In the genomic region with DNA sequence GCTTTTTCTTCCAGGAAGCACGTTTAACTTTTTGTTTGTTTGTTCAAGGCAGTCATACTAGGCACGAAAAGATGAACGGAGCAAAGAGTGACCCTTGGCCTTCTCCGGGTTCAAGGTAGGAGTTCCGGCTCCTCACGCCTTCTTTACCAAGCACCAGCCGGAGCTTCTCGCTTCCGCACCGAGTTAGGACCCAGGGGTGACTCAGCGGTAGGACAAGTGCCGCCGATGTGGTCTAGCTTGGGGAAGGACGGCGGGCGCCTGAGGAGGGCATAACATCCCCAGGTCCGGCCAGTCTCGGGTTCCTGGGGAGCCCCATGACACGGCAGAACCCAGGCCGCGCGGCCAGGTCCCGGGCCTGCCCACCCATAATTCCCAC, we compare ENCODE assay signal across 8 cellular contexts.
DNase-seq lines count a peak whose midpoint lies in the region; ATAC-seq and TF ChIP-seq lines count a peak whose summit lies in the region.

No MANE protein-coding gene starts in this region.

- H3K27ac ChIP-seq in brain microvascular endothelial cell, result peak overlapping the region; percentile 78

- in situ Hi-C loops in brain microvascular endothelial cell (cut with HindIII; ENCODE audit: low pct_ligation_motif_present, low sequenced_read_pairs), result no loop called here

- ATAC-seq in GM19452 (IDR thresholded peaks at IDR 0.05; ENCODE audit: unreplicated experiment) (peak; percentile 34), HG03565 (IDR thresholded peaks at IDR 0.05; ENCODE audit: unreplicated experiment) (peak; percentile 12)

- no peaks in the 10 kb centered on the region for H3K27me3 ChIP-seq in brain microvascular endothelial cell (replicated peaks)

- H3K4me3 ChIP-seq in brain microvascular endothelial cell (ENCODE audit: low read depth, low read length), result peak overlapping the region; percentile 94

- H3K36me3 ChIP-seq in brain microvascular endothelial cell (replicated peaks), result peaks cover 7% of the 10 kb centered on the region

- DNase-seq in CD1c-positive myeloid dendritic cell (ENCODE audit: extremely low spot score) (peak; percentile 88), SW480 (ENCODE audit: low spot score) (peak; percentile 81), brain microvascular endothelial cell (peak; percentile 38), kidney tubule cell (ENCODE audit: low spot score) (peak; percentile 84), epidermal melanocyte (ENCODE audit: insufficient read length, low spot score) (no peak)
- peak in 2 of 3 experiments; percentile 28 to 31 for DNase-seq in stimulated activated CD4-positive, alpha-beta T cell treated with anti-CD3 and anti-CD28 coated beads, TNF-alpha, amount 100 ng/mL, for 4 hours (ENCODE audit: low read depth in 3 of 3)

- TF ChIP-seq CTCF in brain microvascular endothelial cell (IDR thresholded peaks at IDR 0.05; ENCODE audit: low read depth, low read length, missing control alignments), result no peak
